ENCODE assay signal across 9 cellular contexts in genomic region chr9:133701321-133701980, GRCh38. TPM values are rescaled to one million over a fixed set of nuclear protein-coding genes. Genes with fewer than 3 reads are reported as not detected.
DNase-seq lines count a peak whose midpoint lies in the region; ATAC-seq and TF ChIP-seq lines count a peak whose summit lies in the region.
"Had no signal": no experiment of that assay in that cellular context is flagged by ENCODE, and none has a peak within 500 bp of the region (broad histone marks: within the 10 kb centered on the region; RNA-seq: fewer than 3 reads in every experiment).

No MANE protein-coding gene starts in this region.

- peak overlapping the region; percentile 99 for H3K27ac Mint-ChIP-seq in activated naive CD4-positive, alpha-beta T cell treated with anti-CD3 and anti-CD28 coated beads, Interleukin-2, amount 50 U/mL, for 24 hours
- peak overlapping the region; percentile 82 to 100 (median 99) for H3K27ac Mint-ChIP-seq in naive thymus-derived CD4-positive, alpha-beta T cell

- H3K9me3 Mint-ChIP-seq in activated naive CD4-positive, alpha-beta T cell treated with anti-CD3 and anti-CD28 coated beads, Interleukin-2, amount 50 U/mL, for 24 hours: no peaks in the 10 kb centered on the region
- peaks cover 0 to 2% (median 0%) of the 10 kb centered on the region in 11 donors for H3K9me3 Mint-ChIP-seq in naive thymus-derived CD4-positive, alpha-beta T cell

- TF ChIP-seq CTCF in right atrium auricular region (IDR thresholded peaks at IDR 0.05) (no peak), vagina (IDR thresholded peaks at IDR 0.05) (no peak), GM10266 (IDR thresholded peaks at IDR 0.05; ENCODE audit: control insufficient read depth, insufficient read depth, low read depth, missing control alignments) (no peak), RWPE1 (conservative IDR thresholded peaks at IDR 0.05; ENCODE audit: low read depth) (no peak)

- CTCF ChIA-PET in naive thymus-derived CD4-positive, alpha-beta T cell (lab: Charles Lee): interaction anchor here (0.6 to 4.3 kb wide), 9 partner anchors 10 to 521 kb away, joined by 3 to 29 read pairs (median 4); no protein-coding TSS in a partner anchor
- CTCF ChIA-PET in RWPE1 (lab: Yijun Ruan, JAX): interaction anchor here (0.5 kb wide), 1 partner anchor 109 kb away, joined by 3 read pairs; no protein-coding TSS in a partner anchor

- peak; percentile 29 for DNase-seq in Right ventricle myocardium superior
- DNase-seq in right atrium auricular region (ENCODE audit: low spot score): no peak
- DNase-seq in naive thymus-derived CD4-positive, alpha-beta T cell: peak in 7 of 9 donors; percentile 44 to 67 (median 65)
- DNase-seq in vagina (ENCODE audit: extremely low spot score in 2 of 2): no peak
- no peak for DNase-seq in GM10266 (ENCODE audit: extremely low spot score)
- DNase-seq in RWPE1 (ENCODE audit: low spot score): no peak
- DNase-seq: cortex of kidney had no signal

- H3K36me3 ChIP-seq in right atrium auricular region: no peaks in the 10 kb centered on the region
- H3K36me3 ChIP-seq in naive thymus-derived CD4-positive, alpha-beta T cell (ENCODE audit: control insufficient read depth in 2 of 3, insufficient read depth in 3 of 3, low read length in 3 of 3): no peaks in the 10 kb centered on the region
- no peaks in the 10 kb centered on the region for H3K36me3 ChIP-seq in vagina

- no peaks in the 10 kb centered on the region for H3K27me3 Mint-ChIP-seq in activated naive CD4-positive, alpha-beta T cell treated with anti-CD3 and anti-CD28 coated beads, Interleukin-2, amount 50 U/mL, for 24 hours
- peaks cover 0 to 23% (median 0%) of the 10 kb centered on the region in 5 donors for H3K27me3 Mint-ChIP-seq in naive thymus-derived CD4-positive, alpha-beta T cell

- H3K4me3 ChIP-seq in right atrium auricular region (no peak overlapping the region), vagina (peak overlapping the region; percentile 38 to 40)
- H3K4me3 ChIP-seq in naive thymus-derived CD4-positive, alpha-beta T cell (ENCODE audit: low read length): peak overlapping the region; percentile 70

- peaks cover 53% of the 10 kb centered on the region for H3K4me1 Mint-ChIP-seq in activated naive CD4-positive, alpha-beta T cell treated with anti-CD3 and anti-CD28 coated beads, Interleukin-2, amount 50 U/mL, for 24 hours
- H3K4me1 Mint-ChIP-seq in naive thymus-derived CD4-positive, alpha-beta T cell: peaks cover 32 to 85% (median 66%) of the 10 kb centered on the region in 7 donors

- no peaks in the 10 kb centered on the region for H3K27me3 ChIP-seq in right atrium auricular region
- no peaks in the 10 kb centered on the region for H3K27me3 ChIP-seq in naive thymus-derived CD4-positive, alpha-beta T cell (ENCODE audit: control insufficient read depth in 2 of 2, insufficient read depth in 2 of 2, low read length in 2 of 2)
- H3K27me3 ChIP-seq in vagina: no peaks in the 10 kb centered on the region

- ATAC-seq in Right ventricle myocardium superior (ENCODE audit: poor library complexity) (no peak), GM21825 (IDR thresholded peaks at IDR 0.05; ENCODE audit: unreplicated experiment) (no peak)
- peak; percentile 33 for ATAC-seq in naive thymus-derived CD4-positive, alpha-beta T cell

- H3K4me1 ChIP-seq in right atrium auricular region: peaks cover 0 to 13% of the 10 kb centered on the region in 2 donors
- H3K4me1 ChIP-seq in naive thymus-derived CD4-positive, alpha-beta T cell (ENCODE audit: control insufficient read depth in 2 of 2, insufficient read depth in 2 of 2, low read length in 2 of 2): peaks cover 31 to 62% of the 10 kb centered on the region in 2 donors
- peaks cover 18% of the 10 kb centered on the region for H3K4me1 ChIP-seq in vagina

- POLR2A ChIA-PET in naive thymus-derived CD4-positive, alpha-beta T cell (lab: Charles Lee): interaction anchor here (0.8 to 16.7 kb wide), 12 partner anchors 8 to 673 kb away, joined by 3 to 448 read pairs (median 6); partner anchors contain the start of gene CACFD1
- POLR2A ChIA-PET in RWPE1 (lab: Yijun Ruan, JAX; ENCODE audit: low non-redundant PET): no interaction called here

- peaks cover 5% of the 10 kb centered on the region for H3K36me3 Mint-ChIP-seq in activated naive CD4-positive, alpha-beta T cell treated with anti-CD3 and anti-CD28 coated beads, Interleukin-2, amount 50 U/mL, for 24 hours
- H3K36me3 Mint-ChIP-seq in naive thymus-derived CD4-positive, alpha-beta T cell: peaks cover 0 to 10% (median 6%) of the 10 kb centered on the region in 5 donors

- peak overlapping the region; percentile 92 for H3K4me3 Mint-ChIP-seq in activated naive CD4-positive, alpha-beta T cell treated with anti-CD3 and anti-CD28 coated beads, Interleukin-2, amount 50 U/mL, for 24 hours
- H3K4me3 Mint-ChIP-seq in naive thymus-derived CD4-positive, alpha-beta T cell: peak overlapping the region; percentile 65 to 93 (median 90)

- no peaks in the 10 kb centered on the region for H3K9me3 ChIP-seq in right atrium auricular region
- H3K9me3 ChIP-seq in naive thymus-derived CD4-positive, alpha-beta T cell (ENCODE audit: control insufficient read depth in 2 of 3, low read length in 3 of 3): no peaks in the 10 kb centered on the region
- no peaks in the 10 kb centered on the region for H3K9me3 ChIP-seq in vagina

- TF ChIP-seq POLR2A in vagina (IDR thresholded peaks at IDR 0.05): no peak

- H3K27ac ChIP-seq in right atrium auricular region (no peak overlapping the region), vagina (no peak overlapping the region), RWPE1 (no peak overlapping the region)
- peak overlapping the region; percentile 91 for H3K27ac ChIP-seq in naive thymus-derived CD4-positive, alpha-beta T cell (ENCODE audit: low read depth, low read length)

- intact Hi-C loops in Right ventricle myocardium superior (cut with DNase I): no loop called here
- intact Hi-C loops in naive thymus-derived CD4-positive, alpha-beta T cell (cut with micrococcal nuclease): loop anchor here (1.0 to 10.0 kb wide), 6 partner anchors 8 to 557 kb away; partner anchors contain the start of genes REXO4 (in 1 of the 2) and RNU6ATAC (in 1 of the 2)
- intact Hi-C loops in vagina (cut with DNase I): no loop called here

RNA-seq across cellular contexts. Expression of gene SARDH, which starts 36.7 kb away (rescaled TPM):
- total RNA-seq in Right ventricle myocardium superior (0.94 TPM), right atrium auricular region (under 1 TPM; 0.63 to 0.94 TPM), vagina (2.0 TPM)
- 10 to 100 TPM in 3 of 5 experiments, 1 to 10 TPM in 1, under 1 TPM in 1; 0.73 to 27.2 (median 16.5) TPM for total RNA-seq in naive thymus-derived CD4-positive, alpha-beta T cell
- polyA plus RNA-seq in naive thymus-derived CD4-positive, alpha-beta T cell: 10 to 100 TPM; 10.2 to 11.0 TPM

Comparison
In these comparisons a context has a peak if more than half of its experiments do, and no peak if none do; other contexts are left out.
1. DNase-seq: peak in Right ventricle myocardium superior (single experiment) and naive thymus-derived CD4-positive, alpha-beta T cell (7 of 9); none in right atrium auricular region (single experiment), vagina (0 of 2), GM10266 (single experiment) and RWPE1 (single experiment).
2. H3K4me3 ChIP-seq: peak in naive thymus-derived CD4-positive, alpha-beta T cell (single experiment) and vagina (2 of 2); none in right atrium auricular region (0 of 2).
3. intact Hi-C loops: an anchor here in naive thymus-derived CD4-positive, alpha-beta T cell (1.0 to 10.0 kb wide); none called in Right ventricle myocardium superior and vagina.